22 cellular contexts compared by ENCODE assay signal in genomic region chr15:81789403-81789802, GRCh38.
"Had no signal": no experiment of that assay in that cellular context is flagged by ENCODE, and none has a peak within 500 bp of the region (broad histone marks: within the 10 kb centered on the region; RNA-seq: fewer than 3 reads in every experiment).

No MANE protein-coding gene starts in this region.

- DNase-seq: activated CD4-positive, alpha-beta T cell treated with anti-CD3 and anti-CD28 coated beads, Interleukin-2, amount 10 ng/mL, durations not matched to agents 7 days and 5 days; activated CD4-positive, CD25-positive, alpha-beta regulatory T cell treated with anti-CD3 and anti-CD28 coated beads, Interleukin-2, amount 50 U/mL, for 72 hours; activated CD8-positive, alpha-beta memory T cell treated with anti-CD3 and anti-CD28 coated beads, Interleukin-2, amount 10 ng/mL, durations not matched to agents 7 days and 5 days; activated CD8-positive, alpha-beta T cell treated with anti-CD3 and anti-CD28 coated beads for 36 hours; activated effector memory CD4-positive, alpha-beta T cell treated with anti-CD3 and anti-CD28 coated beads, Interleukin-2, amount 50 U/mL, for 16 hours; activated naive CD4-positive, alpha-beta T cell treated with anti-CD3 and anti-CD28 coated beads, Interleukin-2, amount 10 ng/mL, durations not matched to agents 7 days and 5 days; activated T-cell treated with anti-CD3 and anti-CD28 coated beads for 4 hours; amygdala; cerebellar nuclear complex; cortex of kidney; glutamatergic neuron; immature natural killer cell; kidney glomerular epithelial cell; left lung; naive thymus-derived CD4-positive, alpha-beta T cell; small intestine; stimulated activated CD4-positive, alpha-beta T cell treated with anti-CD3 and anti-CD28 coated beads, Interleukin-2, amount 100 ng/mL, for 24 hours; stimulated activated naive CD8-positive, alpha-beta T cell treated with anti-CD3 and anti-CD28 coated beads, Interleukin-15, amount 100 ng/mL, for 72 hours; tibial artery; uterus had no signal

- ATAC-seq: activated CD8-positive, alpha-beta memory T cell treated with anti-CD3 and anti-CD28 coated beads, Interleukin-2, amount 10 ng/mL, durations not matched to agents 7 days and 5 days; activated CD8-positive, alpha-beta T cell treated with anti-CD3 and anti-CD28 coated beads for 36 hours; left lung; naive thymus-derived CD4-positive, alpha-beta T cell; sciatic nerve; stimulated activated effector memory CD8-positive, alpha-beta T cell treated with anti-CD3 and anti-CD28 coated beads, Interleukin-12 subunit alpha, Interleukin-12 subunit beta, amount 100 ng/mL, for 72 hours; stimulated activated naive CD8-positive, alpha-beta T cell treated with anti-CD3 and anti-CD28 coated beads, Interleukin-15, amount 100 ng/mL, for 72 hours had no signal
